ENCODE assay signal across 8 cellular contexts in the genomic region with DNA sequence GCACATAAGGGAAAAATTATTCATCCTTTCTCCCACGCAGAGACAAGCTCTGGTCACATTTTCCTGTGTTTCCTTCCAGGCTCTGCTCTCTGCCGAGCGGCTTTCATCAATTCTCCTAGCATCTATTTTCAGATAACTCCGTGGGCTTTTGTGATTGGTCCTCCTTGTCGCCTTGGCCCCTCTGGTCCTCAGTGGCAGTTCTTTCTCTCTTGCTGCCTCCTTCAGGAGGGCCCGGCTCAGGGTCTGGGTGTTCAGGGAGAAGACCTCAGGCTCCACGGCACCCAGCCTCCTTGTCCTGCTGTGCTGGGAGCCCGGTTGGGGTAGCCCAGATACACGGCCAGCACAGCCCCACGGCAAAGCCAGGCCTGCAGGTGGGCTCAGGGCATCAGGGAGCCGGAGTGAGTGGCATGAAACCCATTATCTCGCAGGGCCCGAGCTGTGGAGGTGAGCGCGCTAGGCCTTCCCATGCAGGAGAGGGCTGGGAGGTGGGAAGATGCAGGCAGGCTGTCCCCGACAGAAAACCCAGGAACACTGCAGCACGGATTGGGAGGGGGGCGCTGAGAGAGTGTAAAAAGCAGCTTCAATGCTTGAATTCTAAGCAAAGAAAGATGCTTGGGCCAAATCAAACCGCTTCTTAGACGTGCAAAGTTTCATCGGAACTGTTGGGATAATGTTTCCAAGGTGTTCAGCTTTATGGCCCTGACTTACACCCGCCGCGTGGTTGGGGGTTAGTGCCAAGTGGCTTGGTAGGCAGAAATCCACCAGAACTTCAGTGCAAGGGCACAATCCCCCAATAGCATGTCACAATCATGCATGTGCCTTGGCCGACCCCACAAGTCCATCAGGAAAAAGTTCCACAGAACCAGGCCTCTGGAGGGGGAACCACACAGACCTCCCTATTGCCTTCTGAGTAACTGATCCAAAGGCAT.
DNase-seq lines count a peak whose midpoint lies in the region; ATAC-seq and TF ChIP-seq lines count a peak whose summit lies in the region.

No MANE protein-coding gene starts in this region.

- TF ChIP-seq CTCF in spleen (IDR thresholded peaks at IDR 0.05 in 8 of 11, conservative IDR thresholded peaks at IDR 0.05 in 3 of 11): no peak

- H3K4me3 ChIP-seq in spleen (peak overlapping the region in 2 of 8 donors; percentile 4 to 42), MG63 (no peak overlapping the region)

- peak overlapping the region; percentile 97 to 99 (median 98) for H3K27ac ChIP-seq in spleen

- TF ChIP-seq POLR2A in spleen (IDR thresholded peaks at IDR 0.05): no peak

- intact Hi-C loops in cardiac septum (cut with DNase I) (no loop called here), spleen (cut with DNase I; ENCODE audit: low total_unique reads) (no loop called here)

- no peak for DNase-seq in activated CD8-positive, alpha-beta memory T cell treated with anti-CD3 and anti-CD28 coated beads, Interleukin-2, amount 10 ng/mL, durations not matched to agents 7 days and 5 days
- peak; percentile 68 for DNase-seq in cardiac septum (ENCODE audit: low spot score)
- DNase-seq in spleen: peak; percentile 81
- no peak for DNase-seq in AG08396 (ENCODE audit: low spot score)
- DNase-seq in MG63: no peak
- no peak for DNase-seq in A172 (ENCODE audit: low spot score)
- DNase-seq in NCI-H1417 (lab: John Stamatoyannopoulos, UW): no peak

- H3K4me1 ChIP-seq in spleen: peaks cover 34 to 100% (median 86%) of the 10 kb centered on the region in 6 donors

- peak overlapping the region in 3 of 4 donors; percentile 17 to 70 (median 68) for H3K4me3 Mint-ChIP-seq in IgD-negative memory B cell
- H3K4me3 Mint-ChIP-seq in activated CD8-positive, alpha-beta memory T cell treated with anti-CD3 and anti-CD28 coated beads, Interleukin-2, amount 10 ng/mL, durations not matched to agents 7 days and 5 days: no peak overlapping the region

- H3K27me3 ChIP-seq in spleen (replicated peaks in 1 of 7): no peaks in the 10 kb centered on the region
- no peaks in the 10 kb centered on the region for H3K27me3 ChIP-seq in MG63

- no peaks in the 10 kb centered on the region for H3K9me3 Mint-ChIP-seq in IgD-negative memory B cell
- no peaks in the 10 kb centered on the region for H3K9me3 Mint-ChIP-seq in activated CD8-positive, alpha-beta memory T cell treated with anti-CD3 and anti-CD28 coated beads, Interleukin-2, amount 10 ng/mL, durations not matched to agents 7 days and 5 days (ENCODE audit: low read depth)

- H3K27me3 Mint-ChIP-seq in IgD-negative memory B cell: no peaks in the 10 kb centered on the region
- H3K27me3 Mint-ChIP-seq in activated CD8-positive, alpha-beta memory T cell treated with anti-CD3 and anti-CD28 coated beads, Interleukin-2, amount 10 ng/mL, durations not matched to agents 7 days and 5 days: peaks cover 7% of the 10 kb centered on the region

- CTCF ChIA-PET in activated CD8-positive, alpha-beta memory T cell treated with anti-CD3 and anti-CD28 coated beads, Interleukin-2, amount 10 ng/mL, durations not matched to agents 7 days and 5 days (lab: Charles Lee): interaction anchor here (0.7 to 1.5 kb wide), 5 partner anchors 16 to 63 kb away, joined by 3 to 5 read pairs (median 4); no protein-coding TSS in a partner anchor

- H3K36me3 Mint-ChIP-seq in IgD-negative memory B cell: no peaks in the 10 kb centered on the region
- H3K36me3 Mint-ChIP-seq in activated CD8-positive, alpha-beta memory T cell treated with anti-CD3 and anti-CD28 coated beads, Interleukin-2, amount 10 ng/mL, durations not matched to agents 7 days and 5 days: peaks cover 3% of the 10 kb centered on the region

- H3K4me1 Mint-ChIP-seq in IgD-negative memory B cell: peaks cover 22 to 46% (median 22%) of the 10 kb centered on the region in 3 donors
- peaks cover 35% of the 10 kb centered on the region for H3K4me1 Mint-ChIP-seq in activated CD8-positive, alpha-beta memory T cell treated with anti-CD3 and anti-CD28 coated beads, Interleukin-2, amount 10 ng/mL, durations not matched to agents 7 days and 5 days

- peaks cover 0 to 29% (median 0%) of the 10 kb centered on the region in 6 donors for H3K36me3 ChIP-seq in spleen
- peaks cover 54% of the 10 kb centered on the region for H3K36me3 ChIP-seq in MG63

- ATAC-seq in activated CD8-positive, alpha-beta memory T cell treated with anti-CD3 and anti-CD28 coated beads, Interleukin-2, amount 10 ng/mL, durations not matched to agents 7 days and 5 days: no peak

- WGBS in spleen, 5 donors: 64 to 83% (median 79%) methylated on average over 25 of the region's 25 CpGs

- H3K27ac Mint-ChIP-seq in IgD-negative memory B cell: peak overlapping the region; percentile 71 to 96 (median 83)
- H3K27ac Mint-ChIP-seq in activated CD8-positive, alpha-beta memory T cell treated with anti-CD3 and anti-CD28 coated beads, Interleukin-2, amount 10 ng/mL, durations not matched to agents 7 days and 5 days: peak overlapping the region; percentile 81

- H3K9me3 ChIP-seq in spleen (no peaks in the 10 kb centered on the region), MG63 (no peaks in the 10 kb centered on the region)

Comparison
In these comparisons a context has a peak if more than half of its experiments do, and no peak if none do; other contexts are left out.
1. DNase-seq: peak in cardiac septum (single experiment) and spleen (single experiment); none in activated CD8-positive, alpha-beta memory T cell treated with anti-CD3 and anti-CD28 coated beads, Interleukin-2, amount 10 ng/mL, durations not matched to agents 7 days and 5 days (single experiment), AG08396 (single experiment), MG63 (single experiment), A172 (single experiment) and NCI-H1417 (0 of 3).